10 cellular contexts compared by ENCODE assay signal in the genomic region with DNA sequence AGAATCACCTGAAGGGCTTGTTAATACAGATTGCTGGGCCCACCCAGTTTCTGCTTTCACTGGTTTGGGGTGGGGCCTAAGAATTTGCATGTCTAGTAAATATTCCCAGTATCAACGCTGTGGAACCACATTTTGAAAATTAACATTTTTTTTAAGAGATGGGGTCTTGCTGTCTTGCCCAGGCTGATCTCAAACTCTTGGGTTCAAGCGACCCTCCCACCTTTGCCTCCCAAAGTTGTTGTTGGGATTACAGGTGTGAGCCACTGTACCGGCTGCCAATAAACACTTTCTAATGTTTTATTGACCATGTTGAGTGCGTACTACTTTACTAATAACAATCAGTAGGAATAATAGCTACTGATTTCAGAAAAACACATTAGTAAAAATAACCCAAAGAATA. TPM values are rescaled to one million over a fixed set of nuclear protein-coding genes. Genes with fewer than 3 reads are reported as not detected.
A peak's percentile ranks its signal among the peaks of the same experiment; 100 is the strongest.
DNase-seq lines count a peak whose midpoint lies in the region; ATAC-seq lines count a peak whose summit lies in the region.
"Had no signal": no experiment of that assay in that cellular context is flagged by ENCODE, and none has a peak within 500 bp of the region (broad histone marks: within the 10 kb centered on the region; RNA-seq: fewer than 3 reads in every experiment).

No MANE protein-coding gene starts in this region.

- CTCF ChIA-PET in activated CD8-positive, alpha-beta T cell treated with anti-CD3 and anti-CD28 coated beads, Interleukin-2, amount 10 ng/mL, durations not matched to agents 7 days and 5 days (lab: Charles Lee) = interaction anchor here (1.7 kb wide), 1 partner anchor 13 kb away, joined by 10 read pairs; no protein-coding TSS in a partner anchor

- H3K9ac ChIP-seq in iPS-20b (ENCODE audit: low read depth, low read length) (0 out of 2 replicates have a peak overlapping the region, but pooled peaks have one; percentile 99), stomach smooth muscle (ENCODE audit: low read length in 2 of 2) (no peak overlapping the region)

- H3K9me3 ChIP-seq in iPS-20b (ENCODE audit: insufficient read depth, low read depth, low read length) = no peaks in the 10 kb centered on the region
- no peaks in the 10 kb centered on the region for H3K9me3 ChIP-seq in stomach smooth muscle (ENCODE audit: control insufficient read depth in 2 of 2, low read length in 2 of 2)

- no peaks in the 10 kb centered on the region for H3K9me3 Mint-ChIP-seq in activated T-cell treated with anti-CD3 and anti-CD28 coated beads, Interleukin-2, amount 50 U/mL, for 72 hours
- H3K9me3 Mint-ChIP-seq in activated CD8-positive, alpha-beta T cell treated with anti-CD3 and anti-CD28 coated beads, Interleukin-2, amount 10 ng/mL, durations not matched to agents 7 days and 5 days (ENCODE audit: insufficient read depth) = no peaks in the 10 kb centered on the region

- POLR2A ChIA-PET in activated CD8-positive, alpha-beta T cell treated with anti-CD3 and anti-CD28 coated beads, Interleukin-2, amount 10 ng/mL, durations not matched to agents 7 days and 5 days (lab: Charles Lee) = interaction anchor here (0.7 to 5.9 kb wide), 3 partner anchors 13 to 53 kb away, joined by 3 to 226 read pairs (median 38); a partner anchor contains a TSS

- peak overlapping the region; percentile 98 for H3K27ac Mint-ChIP-seq in activated T-cell treated with anti-CD3 and anti-CD28 coated beads, Interleukin-2, amount 50 U/mL, for 72 hours
- no peak overlapping the region for H3K27ac Mint-ChIP-seq in activated CD8-positive, alpha-beta T cell treated with anti-CD3 and anti-CD28 coated beads, Interleukin-2, amount 10 ng/mL, durations not matched to agents 7 days and 5 days

- H3K27me3 Mint-ChIP-seq in activated T-cell treated with anti-CD3 and anti-CD28 coated beads, Interleukin-2, amount 50 U/mL, for 72 hours (ENCODE audit: low read depth) = no peaks in the 10 kb centered on the region
- H3K27me3 Mint-ChIP-seq in activated CD8-positive, alpha-beta T cell treated with anti-CD3 and anti-CD28 coated beads, Interleukin-2, amount 10 ng/mL, durations not matched to agents 7 days and 5 days (ENCODE audit: low read depth) = no peaks in the 10 kb centered on the region

- peaks cover 67% of the 10 kb centered on the region for H3K4me1 Mint-ChIP-seq in activated T-cell treated with anti-CD3 and anti-CD28 coated beads, Interleukin-2, amount 50 U/mL, for 72 hours (ENCODE audit: low read depth)
- H3K4me1 Mint-ChIP-seq in activated CD8-positive, alpha-beta T cell treated with anti-CD3 and anti-CD28 coated beads, Interleukin-2, amount 10 ng/mL, durations not matched to agents 7 days and 5 days (ENCODE audit: low read depth) = peaks cover 64% of the 10 kb centered on the region

- H3K4me3 Mint-ChIP-seq in activated T-cell treated with anti-CD3 and anti-CD28 coated beads, Interleukin-2, amount 50 U/mL, for 72 hours = peak overlapping the region; percentile 96 to 97
- H3K4me3 Mint-ChIP-seq in activated CD8-positive, alpha-beta T cell treated with anti-CD3 and anti-CD28 coated beads, Interleukin-2, amount 10 ng/mL, durations not matched to agents 7 days and 5 days = peak overlapping the region; percentile 86

- ATAC-seq in activated T-cell treated with anti-CD3 and anti-CD28 coated beads, Interleukin-2, amount 50 U/mL, for 72 hours (replicated peaks in 1 of 2) = no peak
- ATAC-seq in activated CD8-positive, alpha-beta T cell treated with anti-CD3 and anti-CD28 coated beads, Interleukin-2, amount 10 ng/mL, durations not matched to agents 7 days and 5 days = no peak
- ATAC-seq in GM21526 (IDR thresholded peaks at IDR 0.05; ENCODE audit: low FRiP score, unreplicated experiment) (no peak), HG03565 (IDR thresholded peaks at IDR 0.05; ENCODE audit: unreplicated experiment) (no peak)

- peaks cover 31 to 52% of the 10 kb centered on the region in 2 donors for H3K36me3 Mint-ChIP-seq in activated T-cell treated with anti-CD3 and anti-CD28 coated beads, Interleukin-2, amount 50 U/mL, for 72 hours (ENCODE audit: insufficient read depth in 2 of 2)
- peaks cover 69% of the 10 kb centered on the region for H3K36me3 Mint-ChIP-seq in activated CD8-positive, alpha-beta T cell treated with anti-CD3 and anti-CD28 coated beads, Interleukin-2, amount 10 ng/mL, durations not matched to agents 7 days and 5 days (ENCODE audit: low read depth)

- H3K4me3 ChIP-seq in iPS-20b (ENCODE audit: low read length) (peak overlapping the region; percentile 95), stomach smooth muscle (ENCODE audit: low read length in 2 of 2) (peak overlapping the region; percentile 98 to 99)

- H3K27ac ChIP-seq in iPS-20b (ENCODE audit: low read length) (no peak overlapping the region), stomach smooth muscle (ENCODE audit: low read length) (no peak overlapping the region)
- H3K27ac ChIP-seq: WERI-Rb-1 had no signal

- no peak for DNase-seq in activated T-cell treated with anti-CD3 and anti-CD28 coated beads, Interleukin-2, amount 50 U/mL, for 72 hours
- DNase-seq in activated T-cell treated with anti-CD3 and anti-CD28 coated beads for 4 hours (no peak), NCI-H1048 (lab: John Stamatoyannopoulos, UW) (no peak)
- no peak for DNase-seq in activated CD8-positive, alpha-beta T cell treated with anti-CD3 and anti-CD28 coated beads, Interleukin-2, amount 10 ng/mL, durations not matched to agents 7 days and 5 days
- DNase-seq: NCI-H2081 treated with DMSO at 0.1 percent for 48 hours, WERI-Rb-1 had no signal

- peaks cover 6% of the 10 kb centered on the region; the same call in 1 of the 2 replicates for H3K4me1 ChIP-seq in iPS-20b (ENCODE audit: insufficient read depth, low read length)
- H3K4me1 ChIP-seq in stomach smooth muscle (ENCODE audit: control insufficient read depth, insufficient read depth, low read length) = peaks cover 16% of the 10 kb centered on the region

- H3K36me3 ChIP-seq in iPS-20b (ENCODE audit: insufficient read depth, low read depth, low read length) (peaks cover 70% of the 10 kb centered on the region), stomach smooth muscle (ENCODE audit: control insufficient read depth in 2 of 2, insufficient read depth in 2 of 2, low read length in 2 of 2) (peaks cover 47 to 53% of the 10 kb centered on the region in 2 donors)

- no peaks in the 10 kb centered on the region for H3K27me3 ChIP-seq in iPS-20b (ENCODE audit: insufficient read depth, low read length)
- H3K27me3 ChIP-seq in stomach smooth muscle (ENCODE audit: control insufficient read depth in 1 of 2, insufficient read depth in 2 of 2, low read length in 2 of 2) = no peaks in the 10 kb centered on the region

RNA-seq across cellular contexts. Expression of a gene that starts 2.5 kb away (rescaled TPM):
- total RNA-seq in activated T-cell treated with anti-CD3 and anti-CD28 coated beads, Interleukin-2, amount 50 U/mL, for 72 hours = 100 to 1,000 TPM; 807 to 864 TPM
- 100 to 1,000 TPM; 667 to 682 TPM for total RNA-seq in activated CD8-positive, alpha-beta T cell treated with anti-CD3 and anti-CD28 coated beads, Interleukin-2, amount 10 ng/mL, durations not matched to agents 7 days and 5 days

RNA-seq across cellular contexts. Expression of a gene that starts 51.6 kb away (rescaled TPM):
- 10 to 100 TPM; 46.1 to 46.4 TPM for total RNA-seq in activated T-cell treated with anti-CD3 and anti-CD28 coated beads, Interleukin-2, amount 50 U/mL, for 72 hours
- 10 to 100 TPM; 33.7 to 35.6 TPM for total RNA-seq in activated CD8-positive, alpha-beta T cell treated with anti-CD3 and anti-CD28 coated beads, Interleukin-2, amount 10 ng/mL, durations not matched to agents 7 days and 5 days

RNA-seq across cellular contexts. Expression of a gene that starts 55.2 kb away (rescaled TPM):
- total RNA-seq in activated T-cell treated with anti-CD3 and anti-CD28 coated beads, Interleukin-2, amount 50 U/mL, for 72 hours = 10 to 100 TPM; 33.1 to 41.0 TPM
- total RNA-seq in activated CD8-positive, alpha-beta T cell treated with anti-CD3 and anti-CD28 coated beads, Interleukin-2, amount 10 ng/mL, durations not matched to agents 7 days and 5 days = 10 to 100 TPM; 43.4 to 44.0 TPM
